In the genomic region with DNA sequence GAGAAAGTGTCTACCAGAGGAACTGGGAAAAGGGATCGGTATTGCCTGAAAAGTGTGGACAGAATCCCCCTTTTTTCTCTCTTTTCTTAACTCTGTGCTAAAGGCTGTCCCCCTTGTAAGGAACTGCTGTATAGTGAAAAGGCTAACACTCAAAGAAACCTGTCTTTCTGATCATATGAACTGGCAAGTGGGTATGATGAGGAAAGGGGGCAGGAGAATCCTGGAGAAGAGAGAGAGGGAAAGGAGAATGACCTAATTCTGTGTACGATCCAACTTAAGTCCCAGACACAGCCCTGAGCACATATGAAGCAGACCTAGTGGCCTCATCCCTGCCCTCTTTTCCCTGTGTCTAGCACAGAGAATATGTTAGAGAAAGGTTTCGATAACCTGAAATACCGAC, we compare ENCODE assay signal across 10 cellular contexts. TPM values are rescaled to one million over a fixed set of nuclear protein-coding genes. Genes with fewer than 3 reads are reported as not detected.
DNase-seq lines count a peak whose midpoint lies in the region; ATAC-seq and TF ChIP-seq lines count a peak whose summit lies in the region.
"Had no signal": no experiment of that assay in that cellular context is flagged by ENCODE, and none has a peak within 500 bp of the region (broad histone marks: within the 10 kb centered on the region; RNA-seq: fewer than 3 reads in every experiment).

No MANE protein-coding gene starts in this region.

- H3K27me3 Mint-ChIP-seq in HFFc6 (ENCODE audit: insufficient read depth) (peaks cover 3% of the 10 kb centered on the region; the same call in 1 of the 2 replicates), neural crest cell (ENCODE audit: low read depth) (no peaks in the 10 kb centered on the region)
- no peaks in the 10 kb centered on the region for H3K27me3 Mint-ChIP-seq in activated naive CD8-positive, alpha-beta T cell

- TF ChIP-seq CTCF in HFFc6 (IDR thresholded peaks at IDR 0.05) (no peak), neural crest cell (conservative IDR thresholded peaks at IDR 0.05) (no peak)

- in situ Hi-C loops in Caki2 (cut with HindIII; ENCODE audit: low pct_unique_long_range_greater_than_20kb, low sequenced_read_pairs) = no loop called here

- DNase-seq in Caki2 (ENCODE audit: low read depth) (peak; percentile 14), HFFc6 (no peak), neural crest cell (ENCODE audit: low read depth, low spot score) (no peak), NCI-H1092 (lab: John Stamatoyannopoulos, UW) (no peak), hypothalamus (lab: John Stamatoyannopoulos, UW) (no peak)
- DNase-seq: activated CD4-positive, alpha-beta T cell treated with anti-CD3 and anti-CD28 coated beads for 1 hour; NCI-H1105 had no signal

- H3K4me3 Mint-ChIP-seq in HFFc6 (peak overlapping the region; percentile 95; the same call in 1 of the 2 replicates), neural crest cell (peak overlapping the region; percentile 84)
- peak overlapping the region; percentile 96 for H3K4me3 Mint-ChIP-seq in activated naive CD8-positive, alpha-beta T cell

- H3K36me3 Mint-ChIP-seq in HFFc6 (ENCODE audit: low read depth) (no peaks in the 10 kb centered on the region), neural crest cell (ENCODE audit: low read depth) (no peaks in the 10 kb centered on the region)
- H3K36me3 Mint-ChIP-seq in activated naive CD8-positive, alpha-beta T cell = no peaks in the 10 kb centered on the region

- no peak for ATAC-seq in HG03045 (IDR thresholded peaks at IDR 0.05; ENCODE audit: unreplicated experiment)

- H3K4me1 Mint-ChIP-seq in HFFc6 (ENCODE audit: low read depth) (peaks cover 26% of the 10 kb centered on the region), neural crest cell (peaks cover 20% of the 10 kb centered on the region)
- peaks cover 22% of the 10 kb centered on the region for H3K4me1 Mint-ChIP-seq in activated naive CD8-positive, alpha-beta T cell (ENCODE audit: low read depth)

- H3K27ac Mint-ChIP-seq in HFFc6 = no peak overlapping the region
- peak overlapping the region; percentile 98 for H3K27ac Mint-ChIP-seq in activated naive CD8-positive, alpha-beta T cell
- H3K27ac Mint-ChIP-seq in neural crest cell (ENCODE audit: unreplicated experiment) = no peak overlapping the region

- H3K9me3 Mint-ChIP-seq in HFFc6 (no peaks in the 10 kb centered on the region), neural crest cell (no peaks in the 10 kb centered on the region)
- no peaks in the 10 kb centered on the region for H3K9me3 Mint-ChIP-seq in activated naive CD8-positive, alpha-beta T cell (ENCODE audit: low read depth)

RNA-seq across cellular contexts. Expression of gene ANKRD31, which starts 1.0 kb away (rescaled TPM):
- 0.07 and 0.38 TPM in 2 replicates for total RNA-seq in Caki2 (2014; rRNA removed; shearing (Covaris generic); ENCODE audit: low replicate concordance)
- total RNA-seq in HFFc6 (2021; fragmentation: NEBNext Ultra II Directional; extraction: Animal tissue kit (Norgen Biotek cat#: 25700)) = under 1 TPM in 5 of 6 experiments, not detected in 1; 0.02 to 0.08 (median 0.05) TPM
- total RNA-seq in neural crest cell = 0.39 and 0.51 TPM in 2 replicates
- total RNA-seq: left lobe of liver had no signal
